ENCODE assay signal across 16 cellular contexts in genomic region chr14:39417014-39417413, GRCh38. TPM values are rescaled to one million over a fixed set of nuclear protein-coding genes. Genes with fewer than 3 reads are reported as not detected.
DNase-seq lines count a peak whose midpoint lies in the region; ATAC-seq, FAIRE-seq and TF ChIP-seq lines count a peak whose summit lies in the region.
"Had no signal": no experiment of that assay in that cellular context is flagged by ENCODE, and none has a peak within 500 bp of the region (broad histone marks: within the 10 kb centered on the region; RNA-seq: fewer than 3 reads in every experiment).

No MANE protein-coding gene starts in this region.

- POLR2A ChIA-PET in WTC11 (lab: Charles Lee) (no interaction called here), GM10248 (lab: Yijun Ruan, JAX) (no interaction called here)

- H4K5ac ChIP-seq in H9 (ENCODE audit: insufficient read length, low read depth, low read length): no peak overlapping the region

- no peaks in the 10 kb centered on the region for H3K79me2 ChIP-seq in H9 (ENCODE audit: insufficient read depth, low read length)

- no peak overlapping the region for H2BK12ac ChIP-seq in H9 (ENCODE audit: insufficient read length, low read depth, low read length)

- no peak for FAIRE-seq in pancreas (lab: Jason Lieb, UNC)
- FAIRE-seq: GM12891 had no signal

- H2BK15ac ChIP-seq in H9 (ENCODE audit: low read depth, low read length): no peak overlapping the region

- no peak overlapping the region for H2BK120ac ChIP-seq in H9 (ENCODE audit: low read depth, low read length, poor library complexity, severe bottlenecking)

- intact Hi-C loops in pancreas (cut with DNase I): no loop called here

- no peaks in the 10 kb centered on the region for H3K23me2 ChIP-seq in H9 (ENCODE audit: insufficient read length, low read depth, low read length, poor library complexity, severe bottlenecking)

- no peaks in the 10 kb centered on the region for H3K27me3 Mint-ChIP-seq in H9 (ENCODE audit: low read depth)
- H3K27me3 Mint-ChIP-seq in WTC11 (ENCODE audit: low read depth): no peaks in the 10 kb centered on the region; the same call in 1 of the 2 replicates
- no peaks in the 10 kb centered on the region for H3K27me3 Mint-ChIP-seq in T-helper 2 cell treated with Interferon-gamma antibody and Interleukin-4, amounts not matched to agents 5 μg/mL and 100 μg/mL, for 36 hours (ENCODE audit: low read depth)
- H3K27me3 Mint-ChIP-seq: stimulated activated naive CD8-positive, alpha-beta T cell treated with anti-CD3 and anti-CD28 coated beads, Interleukin-15, Interleukin-2, amounts not matched to agents 100 ng/mL and 50 ng/mL, for 24 hours had no signal

- no peak overlapping the region for H3K4ac ChIP-seq in H9 (ENCODE audit: low read depth, low read length)

- H3K79me1 ChIP-seq in H9 (ENCODE audit: insufficient read depth, low read depth, low read length, poor library complexity, severe bottlenecking): no peaks in the 10 kb centered on the region

- no peaks in the 10 kb centered on the region for H3K36me3 ChIP-seq in pancreas
- H3K36me3 ChIP-seq: HAP-1 had no signal

- no CpG with 5 or more reads among the region's 2 CpGs for WGBS in H9 (ENCODE audit: extremely low coverage, insufficient read length, low lambda C conversion rate)
- 97 to 100% methylated on average over 2 of the region's 2 CpGs for WGBS in pancreas, 2 donors

- no peak overlapping the region for H3K14ac ChIP-seq in H9 (ENCODE audit: insufficient read depth, low read length)

- peak; percentile 58 for TF ChIP-seq CTCF in AG09309 (IDR thresholded peaks at IDR 0.05; ENCODE audit: control insufficient read depth, insufficient read depth, low read depth, low read length, missing control alignments)
- TF ChIP-seq CTCF in H9 (conservative IDR thresholded peaks at IDR 0.05): peak; percentile 69
- peak; percentile 34 for TF ChIP-seq CTCF in WTC11 (IDR thresholded peaks at IDR 0.05)
- peak; percentile 62 for TF ChIP-seq CTCF in foreskin keratinocyte (conservative IDR thresholded peaks at IDR 0.05)
- TF ChIP-seq CTCF in pancreas (IDR thresholded peaks at IDR 0.05): no peak
- TF ChIP-seq CTCF in GM10248 (IDR thresholded peaks at IDR 0.05; ENCODE audit: control extremely low read depth, extremely low read depth, low read depth, missing control alignments): no peak

- H2AFZ ChIP-seq in H9 (ENCODE audit: low read length): no peak overlapping the region

- DNase-seq in AG09309 (ENCODE audit: low read depth) (no peak), H9 (peak; percentile 60), WTC11 (ENCODE audit: low spot score) (peak; percentile 55), foreskin keratinocyte (peak in 1 of 2 donors; percentile 25), pancreas (no peak), GM10248 (ENCODE audit: extremely low spot score) (no peak)
- no peak for DNase-seq in T-helper 2 cell treated with Interferon-gamma antibody and Interleukin-4, amounts not matched to agents 5 μg/mL and 100 μg/mL, for 36 hours (ENCODE audit: low spot score)
- no peak for DNase-seq in stimulated activated CD4-positive, alpha-beta T cell treated with anti-CD3 and anti-CD28 coated beads, Interleukin-2, amount 100 ng/mL, for 48 hours
- DNase-seq: hippocampal formation; NCI-H2081 treated with DMSO at 0.1 percent for 48 hours; psoas muscle; stimulated activated CD4-positive, alpha-beta T cell treated with anti-CD3 and anti-CD28 coated beads, Interleukin-4, amount 100 ng/mL, for 24 hours; T1000 had no signal

- H3K4me3 Mint-ChIP-seq in H9: no peak overlapping the region
- H3K4me3 Mint-ChIP-seq in WTC11: no peak overlapping the region
- no peak overlapping the region for H3K4me3 Mint-ChIP-seq in T-helper 2 cell treated with Interferon-gamma antibody and Interleukin-4, amounts not matched to agents 5 μg/mL and 100 μg/mL, for 36 hours
- H3K4me3 Mint-ChIP-seq: stimulated activated naive CD8-positive, alpha-beta T cell treated with anti-CD3 and anti-CD28 coated beads, Interleukin-15, Interleukin-2, amounts not matched to agents 100 ng/mL and 50 ng/mL, for 24 hours had no signal

- H3K27ac Mint-ChIP-seq in H9: no peak overlapping the region
- H3K27ac Mint-ChIP-seq in WTC11: 0 out of 2 replicates have a peak overlapping the region, but pooled peaks have one; percentile 74
- no peak overlapping the region for H3K27ac Mint-ChIP-seq in T-helper 2 cell treated with Interferon-gamma antibody and Interleukin-4, amounts not matched to agents 5 μg/mL and 100 μg/mL, for 36 hours
- H3K27ac Mint-ChIP-seq: stimulated activated naive CD8-positive, alpha-beta T cell treated with anti-CD3 and anti-CD28 coated beads, Interleukin-15, Interleukin-2, amounts not matched to agents 100 ng/mL and 50 ng/mL, for 24 hours had no signal

- no peaks in the 10 kb centered on the region for H4K20me1 ChIP-seq in H9 (ENCODE audit: control insufficient read depth, insufficient read depth, insufficient read length)

- H3K18ac ChIP-seq in H9 (ENCODE audit: insufficient read length, low read depth, low read length): no peak overlapping the region

- ATAC-seq in WTC11: peak; percentile 90
- ATAC-seq in foreskin keratinocyte: peak; percentile 63
- no peak for ATAC-seq in pancreas
- ATAC-seq: psoas muscle had no signal

- no peak overlapping the region for H3K27ac ChIP-seq in H9 (ENCODE audit: insufficient read length, low read depth, low read length)
- H3K27ac ChIP-seq in foreskin keratinocyte: no peak overlapping the region
- H3K27ac ChIP-seq in pancreas: no peak overlapping the region
- H3K27ac ChIP-seq: psoas muscle had no signal

- no peak overlapping the region for H4K8ac ChIP-seq in H9 (replicated peaks; ENCODE audit: insufficient read length, low read depth, low read length)

- H2AK5ac ChIP-seq in H9 (ENCODE audit: insufficient read length, low read length): no peak overlapping the region

- CTCF ChIA-PET in WTC11 (lab: Charles Lee): interaction anchor here (0.7 to 1.6 kb wide), 4 partner anchors 9 to 47 kb away, joined by 3 to 4 read pairs (median 3); partner anchors contain the start of gene FBXO33
- CTCF ChIA-PET in GM10248 (lab: Yijun Ruan, JAX): no interaction called here

- no peak overlapping the region for H3K4me2 ChIP-seq in H9 (ENCODE audit: insufficient read depth, insufficient read length, low read length)

- H3K4me3 ChIP-seq in AG09309 (ENCODE audit: control insufficient read depth, low read depth, low read length) (no peak overlapping the region), pancreas (no peak overlapping the region)
- H3K4me3 ChIP-seq: HAP-1, psoas muscle had no signal

- no peak overlapping the region for H2BK20ac ChIP-seq in H9 (ENCODE audit: low read depth, low read length, poor library complexity, severe bottlenecking)

- H3K23ac ChIP-seq in H9 (ENCODE audit: insufficient read length, low read depth, low read length): no peak overlapping the region

- H3K4me1 ChIP-seq in H9 (ENCODE audit: insufficient read depth, low read length): no peaks in the 10 kb centered on the region
- H3K4me1 ChIP-seq in foreskin keratinocyte: no peaks in the 10 kb centered on the region
- no peaks in the 10 kb centered on the region for H3K4me1 ChIP-seq in pancreas
- H3K4me1 ChIP-seq: HAP-1, psoas muscle had no signal

- no peak overlapping the region for H2BK5ac ChIP-seq in H9 (ENCODE audit: insufficient read length, low read length)

- no peak overlapping the region for H4K91ac ChIP-seq in H9 (ENCODE audit: insufficient read length, low read depth, low read length)

- H3K56ac ChIP-seq in H9 (ENCODE audit: insufficient read length, low read depth, low read length): no peak overlapping the region

- H3K9me3 Mint-ChIP-seq in H9: peaks cover 30 to 32% of the 10 kb centered on the region in 2 experiments
- peaks cover 41% of the 10 kb centered on the region for H3K9me3 Mint-ChIP-seq in WTC11
- H3K9me3 Mint-ChIP-seq in T-helper 2 cell treated with Interferon-gamma antibody and Interleukin-4, amounts not matched to agents 5 μg/mL and 100 μg/mL, for 36 hours: peaks cover 50% of the 10 kb centered on the region

- H3K4me1 Mint-ChIP-seq in H9: peaks cover 0 to 2% of the 10 kb centered on the region in 2 experiments; a peak in 1 of 4 replicates
- no peaks in the 10 kb centered on the region for H3K4me1 Mint-ChIP-seq in WTC11
- H3K4me1 Mint-ChIP-seq in T-helper 2 cell treated with Interferon-gamma antibody and Interleukin-4, amounts not matched to agents 5 μg/mL and 100 μg/mL, for 36 hours (ENCODE audit: low read depth): peaks cover 7% of the 10 kb centered on the region

- H3K36me3 Mint-ChIP-seq in H9 (ENCODE audit: insufficient read depth in 1 of 3, low read depth in 3 of 3): peaks cover 12 to 32% (median 20%) of the 10 kb centered on the region in 3 experiments
- peaks cover 36% of the 10 kb centered on the region for H3K36me3 Mint-ChIP-seq in WTC11
- peaks cover 54% of the 10 kb centered on the region for H3K36me3 Mint-ChIP-seq in T-helper 2 cell treated with Interferon-gamma antibody and Interleukin-4, amounts not matched to agents 5 μg/mL and 100 μg/mL, for 36 hours (ENCODE audit: low read depth)

- H3K27me3 ChIP-seq in H9 (ENCODE audit: insufficient read depth, low read length) (no peaks in the 10 kb centered on the region), foreskin keratinocyte (no peaks in the 10 kb centered on the region), pancreas (no peaks in the 10 kb centered on the region)

- H3K9me3 ChIP-seq in H9 (ENCODE audit: control insufficient read depth, low read depth, low read length) (no peaks in the 10 kb centered on the region), pancreas (no peaks in the 10 kb centered on the region)

- no peak overlapping the region for H3K9ac ChIP-seq in H9 (ENCODE audit: extremely low read depth, insufficient read length, low read length)

- no peak overlapping the region for H3T11ph ChIP-seq in H9 (ENCODE audit: low read length)

TF ChIP-seq in WTC11, 78 proteins besides CTCF, POLR2A, EP300 and RAD21:
- no peak for TF ChIP-seq MAX (CRISPR knock-in tag; IDR thresholded peaks at IDR 0.05)
TF ChIP-seq in WTC11: peak in this region for 0.

RNA-seq across cellular contexts. Expression of gene FBXO33, which starts 15.2 kb away (rescaled TPM):
- 8.8 and 9.3 TPM in 2 replicates for total RNA-seq in H9 (2021)
- 7.8 to 9.6 TPM (median 8.4 TPM) in 3 replicates for total RNA-seq in WTC11 (2021)
- total RNA-seq in foreskin keratinocyte: 9.6 and 9.9 TPM in 2 replicates
- polyA plus RNA-seq in foreskin keratinocyte: 3.5 and 4.3 TPM in 2 replicates
- total RNA-seq in pancreas: 1 to 10 TPM; 4.1 to 6.9 (median 4.8) TPM
- 1 to 10 TPM; 2.1 to 5.8 TPM for polyA plus RNA-seq in pancreas

Comparison
In these comparisons a context has a peak if more than half of its experiments do, and no peak if none do; other contexts are left out.
1. DNase-seq: peak in H9 (single experiment) and WTC11 (single experiment); none in AG09309 (single experiment), pancreas (0 of 6), T-helper 2 cell treated with Interferon-gamma antibody and Interleukin-4, amounts not matched to agents 5 μg/mL and 100 μg/mL, for 36 hours (single experiment), GM10248 (single experiment) and stimulated activated CD4-positive, alpha-beta T cell treated with anti-CD3 and anti-CD28 coated beads, Interleukin-2, amount 100 ng/mL, for 48 hours (0 of 2).
2. CTCF ChIP-seq: peak in AG09309 (single experiment), H9 (single experiment), WTC11 (single experiment) and foreskin keratinocyte (single experiment); none in pancreas (0 of 4) and GM10248 (single experiment).
3. ATAC-seq: peak in WTC11 (single experiment) and foreskin keratinocyte (single experiment); none in pancreas (0 of 4).